Comparison of ENCODE assay signal across 23 cellular contexts in the genomic region with DNA sequence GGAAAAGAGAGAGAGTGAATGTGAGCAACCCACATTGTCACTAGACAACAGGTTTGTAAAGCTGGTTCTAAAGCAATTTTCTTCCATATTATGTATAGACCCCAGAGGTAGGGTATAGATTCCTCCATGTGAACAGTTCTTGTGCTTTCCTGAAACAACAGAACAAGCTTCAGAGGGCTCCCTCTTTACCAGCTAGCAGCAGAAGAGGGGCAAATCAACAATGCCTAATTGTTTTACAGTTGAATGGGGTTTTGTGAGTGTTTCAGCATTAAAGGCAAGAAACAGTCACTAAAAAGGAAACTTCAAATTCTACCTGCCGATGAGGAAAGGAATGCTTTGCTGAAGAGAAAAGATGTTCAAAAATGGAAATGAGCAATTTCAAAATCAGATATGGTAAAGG.
"Had no signal": no experiment of that assay in that cellular context is flagged by ENCODE, and none has a peak within 500 bp of the region (broad histone marks: within the 10 kb centered on the region; RNA-seq: fewer than 3 reads in every experiment).

No MANE protein-coding gene starts in this region.

- H3K4me3 Mint-ChIP-seq: activated CD4-positive, alpha-beta T cell treated with anti-CD3 and anti-CD28 coated beads, Interleukin-2, amount 10 ng/mL, durations not matched to agents 7 days and 5 days; activated CD8-positive, alpha-beta T cell treated with anti-CD3 and anti-CD28 coated beads, Interleukin-2, amount 10 ng/mL, durations not matched to agents 7 days and 5 days; activated naive CD8-positive, alpha-beta T cell treated with anti-CD3 and anti-CD28 coated beads, Interleukin-2, amount 50 U/mL, for 24 hours; activated T-helper 1 cell treated with anti-CD3 and anti-CD28 coated beads, Interleukin-12 subunit alpha, Interleukin-12 subunit beta, Interleukin-2, Interleukin-4 antibody, amounts not matched to agents 30 ng/mL and 10 ng/mL and 1 ng/mL, durations not matched to agents 14 hours and 24 hours and 36 hours; natural killer cell treated with Interleukin-12 subunit alpha and Interleukin-12 subunit beta and Interleukin-15 and Interleukin-18, amount 100 ng/mL, for 72 hours; stimulated activated memory B cell treated with anti-CD40 and anti-IgM and Interleukin-4, amounts not matched to agents 10 μg/mL and 1 μg/mL and 100 μg/mL, for 72 hours had no signal

- H3K27me3 ChIP-seq: right lobe of liver, testis, vagina had no signal

- H3K27ac Mint-ChIP-seq: activated CD4-positive, alpha-beta T cell treated with anti-CD3 and anti-CD28 coated beads, Interleukin-2, amount 10 ng/mL, durations not matched to agents 7 days and 5 days; activated CD8-positive, alpha-beta T cell treated with anti-CD3 and anti-CD28 coated beads, Interleukin-2, amount 10 ng/mL, durations not matched to agents 7 days and 5 days; activated naive CD8-positive, alpha-beta T cell treated with anti-CD3 and anti-CD28 coated beads, Interleukin-2, amount 50 U/mL, for 24 hours; activated T-helper 1 cell treated with anti-CD3 and anti-CD28 coated beads, Interleukin-12 subunit alpha, Interleukin-12 subunit beta, Interleukin-2, Interleukin-4 antibody, amounts not matched to agents 30 ng/mL and 10 ng/mL and 1 ng/mL, durations not matched to agents 14 hours and 24 hours and 36 hours; natural killer cell treated with Interleukin-12 subunit alpha and Interleukin-12 subunit beta and Interleukin-15 and Interleukin-18, amount 100 ng/mL, for 72 hours; stimulated activated memory B cell treated with anti-CD40 and anti-IgM and Interleukin-4, amounts not matched to agents 10 μg/mL and 1 μg/mL and 100 μg/mL, for 72 hours; T-helper 17 cell had no signal

- H3K36me3 Mint-ChIP-seq: natural killer cell treated with Interleukin-12 subunit alpha and Interleukin-12 subunit beta and Interleukin-15 and Interleukin-18, amount 100 ng/mL, for 72 hours; stimulated activated memory B cell treated with anti-CD40 and anti-IgM and Interleukin-4, amounts not matched to agents 10 μg/mL and 1 μg/mL and 100 μg/mL, for 72 hours had no signal

- DNase-seq: activated CD4-positive, alpha-beta T cell treated with anti-CD3 and anti-CD28 coated beads, Interleukin-2, amount 10 ng/mL, durations not matched to agents 7 days and 5 days; activated CD4-positive, CD25-positive, alpha-beta regulatory T cell treated with anti-CD3 and anti-CD28 coated beads, Interleukin-2, amount 50 U/mL, for 72 hours; activated CD8-positive, alpha-beta T cell treated with anti-CD3 and anti-CD28 coated beads, Interleukin-2, amount 10 ng/mL, durations not matched to agents 7 days and 5 days; activated gamma-delta T cell; activated naive CD4-positive, alpha-beta T cell treated with anti-CD3 and anti-CD28 coated beads, Interleukin-2, amount 50 U/mL, for 16 hours; activated naive CD8-positive, alpha-beta T cell treated with anti-CD3 and anti-CD28 coated beads, Interleukin-2, amount 50 U/mL, for 24 hours; cerebellar nuclear complex; cortex of kidney; foreskin fibroblast; nucleus accumbens; posterior cingulate gyrus; right lobe of liver; stimulated activated CD4-positive, alpha-beta T cell treated with anti-CD3 and anti-CD28 coated beads, Interleukin-15, amount 100 ng/mL, for 24 hours; T-helper 17 cell; testis had no signal

- H3K4me1 Mint-ChIP-seq: activated CD4-positive, alpha-beta T cell treated with anti-CD3 and anti-CD28 coated beads, Interleukin-2, amount 10 ng/mL, durations not matched to agents 7 days and 5 days; activated naive CD8-positive, alpha-beta T cell treated with anti-CD3 and anti-CD28 coated beads, Interleukin-2, amount 50 U/mL, for 24 hours; stimulated activated memory B cell treated with anti-CD40 and anti-IgM and Interleukin-4, amounts not matched to agents 10 μg/mL and 1 μg/mL and 100 μg/mL, for 72 hours; T-helper 17 cell had no signal

- H3K27me3 Mint-ChIP-seq: activated CD4-positive, alpha-beta T cell treated with anti-CD3 and anti-CD28 coated beads, Interleukin-2, amount 10 ng/mL, durations not matched to agents 7 days and 5 days; activated naive CD8-positive, alpha-beta T cell treated with anti-CD3 and anti-CD28 coated beads, Interleukin-2, amount 50 U/mL, for 24 hours; stimulated activated memory B cell treated with anti-CD40 and anti-IgM and Interleukin-4, amounts not matched to agents 10 μg/mL and 1 μg/mL and 100 μg/mL, for 72 hours had no signal

- ATAC-seq: activated CD8-positive, alpha-beta T cell treated with anti-CD3 and anti-CD28 coated beads, Interleukin-2, amount 10 ng/mL, durations not matched to agents 7 days and 5 days; activated naive CD8-positive, alpha-beta T cell treated with anti-CD3 and anti-CD28 coated beads, Interleukin-2, amount 50 U/mL, for 24 hours; left lobe of liver; natural killer cell treated with Interleukin-12 subunit alpha and Interleukin-12 subunit beta and Interleukin-15 and Interleukin-18, amount 100 ng/mL, for 72 hours; right lobe of liver; T-helper 17 cell had no signal

- H3K9me3 Mint-ChIP-seq: activated CD4-positive, alpha-beta T cell treated with anti-CD3 and anti-CD28 coated beads, Interleukin-2, amount 10 ng/mL, durations not matched to agents 7 days and 5 days; activated naive CD8-positive, alpha-beta T cell treated with anti-CD3 and anti-CD28 coated beads, Interleukin-2, amount 50 U/mL, for 24 hours; activated T-helper 1 cell treated with anti-CD3 and anti-CD28 coated beads, Interleukin-12 subunit alpha, Interleukin-12 subunit beta, Interleukin-2, Interleukin-4 antibody, amounts not matched to agents 30 ng/mL and 10 ng/mL and 1 ng/mL, durations not matched to agents 14 hours and 24 hours and 36 hours had no signal

- H3K27ac ChIP-seq: right lobe of liver, testis, vagina, VCaP had no signal

- H3K9me3 ChIP-seq: right lobe of liver, testis, vagina had no signal

- H3K4me1 ChIP-seq: right lobe of liver, testis had no signal

- H3K4me3 ChIP-seq: lung, right lobe of liver, skin epidermis, testis, vagina had no signal

- H3K36me3 ChIP-seq: right lobe of liver, vagina had no signal
